ENCODE assay signal across 8 cellular contexts in genomic region chr5:171418316-171418981, GRCh38.
DNase-seq lines count a peak whose midpoint lies in the region; ATAC-seq and TF ChIP-seq lines count a peak whose summit lies in the region.

No MANE protein-coding gene starts in this region.

- peak overlapping the region; percentile 81 to 89 for H3K4me3 Mint-ChIP-seq in stimulated activated naive B cell treated with anti-CD40 and anti-IgM and Interleukin-4, amounts not matched to agents 10 μg/mL and 1 μg/mL and 100 μg/mL, for 72 hours

- peaks cover 19 to 39% of the 10 kb centered on the region in 2 donors for H3K27me3 Mint-ChIP-seq in stimulated activated naive B cell treated with anti-CD40 and anti-IgM and Interleukin-4, amounts not matched to agents 10 μg/mL and 1 μg/mL and 100 μg/mL, for 72 hours

- H3K27ac Mint-ChIP-seq in stimulated activated naive B cell treated with anti-CD40 and anti-IgM and Interleukin-4, amounts not matched to agents 10 μg/mL and 1 μg/mL and 100 μg/mL, for 72 hours = peak overlapping the region; percentile 25

- ATAC-seq in GM18870 (IDR thresholded peaks at IDR 0.05; ENCODE audit: unreplicated experiment) (peak; percentile 45), HG03108 (IDR thresholded peaks at IDR 0.05; ENCODE audit: unreplicated experiment) (peak; percentile 78)
- peak; percentile 60 to 70 for ATAC-seq in stimulated activated naive B cell treated with anti-CD40 and anti-IgM and Interleukin-4, amounts not matched to agents 10 μg/mL and 1 μg/mL and 100 μg/mL, for 72 hours (replicated peaks)

- DNase-seq in AG20443 (ENCODE audit: low spot score) (peak; percentile 95), NCI-H748 (lab: John Stamatoyannopoulos, UW; ENCODE audit: unreplicated experiment) (peak; percentile 81), erythroblast (lab: John Stamatoyannopoulos, UW) (peak; percentile 78), middle frontal gyrus (ENCODE audit: extremely low spot score, low spot score) (peak; percentile 13)
- DNase-seq in activated CD8-positive, alpha-beta memory T cell treated with anti-CD3 and anti-CD28 coated beads, Interleukin-2, amount 50 U/mL, for 4 hours = peak; percentile 50
- DNase-seq in stimulated activated naive B cell treated with anti-CD40 and anti-IgM and Interleukin-4, amounts not matched to agents 10 μg/mL and 1 μg/mL and 100 μg/mL, for 72 hours = peak; percentile 56

- H3K4me1 Mint-ChIP-seq in stimulated activated naive B cell treated with anti-CD40 and anti-IgM and Interleukin-4, amounts not matched to agents 10 μg/mL and 1 μg/mL and 100 μg/mL, for 72 hours = peaks cover 10 to 24% of the 10 kb centered on the region in 2 donors

- no peak for TF ChIP-seq POLR2A in erythroblast (IDR thresholded peaks at IDR 0.05; ENCODE audit: low read length)

- peaks cover 0 to 5% of the 10 kb centered on the region in 2 donors for H3K36me3 Mint-ChIP-seq in stimulated activated naive B cell treated with anti-CD40 and anti-IgM and Interleukin-4, amounts not matched to agents 10 μg/mL and 1 μg/mL and 100 μg/mL, for 72 hours

- H3K9me3 Mint-ChIP-seq in stimulated activated naive B cell treated with anti-CD40 and anti-IgM and Interleukin-4, amounts not matched to agents 10 μg/mL and 1 μg/mL and 100 μg/mL, for 72 hours = no peaks in the 10 kb centered on the region

Comparison
In these comparisons a context has a peak if more than half of its experiments do, and no peak if none do; other contexts are left out.
1. Peak in every context shown above with its lines: DNase-seq and ATAC-seq.
2. DNase-seq: peak in every context shown above with its lines; median percentile 95 in AG20443; 81 in NCI-H748; 78 in erythroblast; 56 in stimulated activated naive B cell treated with anti-CD40 and anti-IgM and Interleukin-4, amounts not matched to agents 10 μg/mL and 1 μg/mL and 100 μg/mL, for 72 hours; 50 in activated CD8-positive, alpha-beta memory T cell treated with anti-CD3 and anti-CD28 coated beads, Interleukin-2, amount 50 U/mL, for 4 hours; 13 in middle frontal gyrus.